ENCODE assay signal across 33 cellular contexts in the genomic region with DNA sequence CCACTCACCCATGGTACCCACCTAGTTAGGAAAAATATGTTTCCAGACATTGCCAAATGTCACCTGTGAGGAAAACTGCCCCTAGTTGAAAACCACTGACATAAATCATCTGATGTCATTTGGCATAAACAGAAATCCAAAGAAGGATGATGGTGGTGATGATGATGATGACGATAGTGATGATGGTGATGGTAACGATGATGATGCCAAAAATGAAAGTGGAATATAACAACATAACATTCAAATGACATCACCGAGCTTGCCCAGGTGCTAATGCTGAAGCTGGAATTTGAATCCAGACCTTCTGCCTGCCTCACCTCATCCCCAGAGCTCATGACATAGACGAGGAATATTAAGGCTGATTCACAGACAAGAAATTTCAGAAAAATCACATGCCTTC.
"Had no signal": no experiment of that assay in that cellular context is flagged by ENCODE, and none has a peak within 500 bp of the region (broad histone marks: within the 10 kb centered on the region; RNA-seq: fewer than 3 reads in every experiment).

No MANE protein-coding gene starts in this region.

- H3K4me3 ChIP-seq: adrenal gland, ascending aorta, body of pancreas, breast epithelium, cardiac muscle cell had no signal

- ATAC-seq: activated naive CD4-positive, alpha-beta T cell treated with anti-CD3 and anti-CD28 coated beads, Interleukin-2, amount 50 U/mL, for 72 hours; activated naive CD8-positive, alpha-beta T cell treated with anti-CD3 and anti-CD28 coated beads, Interleukin-2, amount 50 U/mL, for 24 hours; activated T-cell treated with anti-CD3 and anti-CD28 coated beads, Interleukin-2, amount 50 U/mL, for 4 hours; activated T-cell treated with anti-CD3 and anti-CD28 coated beads, Interleukin-2, amount 50 U/mL, for 72 hours; activated T-helper 17 cell treated with anti-CD3 and anti-CD28 coated beads, Interleukin-2, amount 50 U/mL, for 72 hours; body of pancreas had no signal

- DNase-seq: activated effector memory CD4-positive, alpha-beta T cell treated with anti-CD3 and anti-CD28 coated beads, Interleukin-2, amount 50 U/mL, for 16 hours; activated effector memory CD4-positive, alpha-beta T cell treated with Interleukin-2 at 50 U/mL for 16 hours; activated gamma-delta T cell; activated gamma-delta T cell treated with Interleukin-2 at 50 U/mL for 16 hours; activated naive CD4-positive, alpha-beta T cell; activated naive CD4-positive, alpha-beta T cell treated with anti-CD3 and anti-CD28 coated beads for 36 hours; activated naive CD4-positive, alpha-beta T cell treated with anti-CD3 and anti-CD28 coated beads, Interleukin-2, amount 10 ng/mL, durations not matched to agents 7 days and 5 days; activated naive CD4-positive, alpha-beta T cell treated with anti-CD3 and anti-CD28 coated beads, Interleukin-2, amount 50 U/mL, for 16 hours; activated naive CD4-positive, alpha-beta T cell treated with Interleukin-2 at 50 U/mL for 16 hours; activated naive CD8-positive, alpha-beta T cell treated with anti-CD3 and anti-CD28 coated beads for 36 hours; activated naive CD8-positive, alpha-beta T cell treated with anti-CD3 and anti-CD28 coated beads, Interleukin-2, amount 10 ng/mL, durations not matched to agents 7 days and 5 days; activated naive CD8-positive, alpha-beta T cell treated with anti-CD3 and anti-CD28 coated beads, Interleukin-2, amount 50 U/mL, for 24 hours; activated T-cell treated with anti-CD3 and anti-CD28 coated beads, Interleukin-2, amount 50 U/mL, for 4 hours; activated T-cell treated with anti-CD3 and anti-CD28 coated beads, Interleukin-2, amount 50 U/mL, for 48 hours; activated T-cell treated with anti-CD3 and anti-CD28 coated beads, Interleukin-2, amount 50 U/mL, for 72 hours; adrenal gland; amniotic stem cell; amygdala; anterior cingulate cortex; aorta; body of pancreas; brain microvascular endothelial cell; caudate nucleus; central memory CD4-positive, alpha-beta T cell; cerebellar nuclear complex had no signal

- H3K27me3 ChIP-seq: ascending aorta, body of pancreas, brain microvascular endothelial cell had no signal

- H3K27ac ChIP-seq: adrenal gland, ascending aorta, body of pancreas, brain microvascular endothelial cell, breast epithelium, cardiac muscle cell had no signal

- H3K4me1 ChIP-seq: adrenal gland, ascending aorta, body of pancreas, breast epithelium had no signal

- FAIRE-seq: astrocyte, bronchial epithelial cell, colon had no signal

- H3K9me3 ChIP-seq: adrenal gland, ascending aorta, body of pancreas, breast epithelium had no signal

- H3K36me3 ChIP-seq: adrenal gland, ascending aorta, brain microvascular endothelial cell, breast epithelium, cardiac muscle cell had no signal
